In the genomic region with DNA sequence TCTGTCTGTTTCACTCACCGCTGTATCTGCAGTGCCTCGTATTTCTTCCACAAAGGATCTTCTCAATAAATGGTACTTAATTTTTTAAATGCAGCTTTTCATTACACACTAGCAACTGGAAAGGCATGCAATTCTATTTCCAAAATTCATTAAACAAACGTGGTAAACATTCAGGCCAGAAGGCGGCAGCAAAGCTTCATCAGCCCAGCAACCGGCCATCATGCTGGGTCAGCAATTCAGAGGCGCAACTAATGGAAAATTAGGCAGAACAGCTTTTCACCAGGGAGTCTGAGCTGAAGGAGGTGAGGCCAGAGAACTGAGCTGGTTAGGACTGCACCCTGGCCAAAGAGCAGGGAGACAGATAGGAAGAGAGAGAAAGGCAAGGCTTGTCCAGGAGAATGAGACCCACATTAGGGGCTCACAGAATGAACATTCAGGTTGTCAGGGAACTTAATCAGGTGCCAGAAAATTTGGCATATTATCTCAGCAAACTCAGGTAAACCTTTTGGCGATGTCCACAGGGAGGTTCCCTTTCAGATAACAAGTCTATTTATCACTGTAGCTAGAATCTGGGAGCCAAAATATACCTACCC, we compare ENCODE assay signal across 8 cellular contexts. TPM values are rescaled to one million over a fixed set of nuclear protein-coding genes. Genes with fewer than 3 reads are reported as not detected.
DNase-seq lines count a peak whose midpoint lies in the region; ATAC-seq and TF ChIP-seq lines count a peak whose summit lies in the region.

No MANE protein-coding gene starts in this region.

- H3K79me1 ChIP-seq in neuronal stem cell (ENCODE audit: low read depth, low read length), result no peaks in the 10 kb centered on the region

- no peak overlapping the region for H2BK120ac ChIP-seq in neuronal stem cell (ENCODE audit: low read depth, low read length)

- no peaks in the 10 kb centered on the region for H3K27me3 ChIP-seq in neuronal stem cell (ENCODE audit: control insufficient read depth in 3 of 3, insufficient read depth in 3 of 3, low read depth in 1 of 3, low read length in 3 of 3)

- no peak overlapping the region for H3K4me2 ChIP-seq in neuronal stem cell (ENCODE audit: insufficient read depth, low read length, poor library complexity, severe bottlenecking)

- H3K36me3 ChIP-seq in neuronal stem cell (replicated peaks in 1 of 2; ENCODE audit: control insufficient read depth in 2 of 2, insufficient read depth in 2 of 2, low read length in 2 of 2), result no peaks in the 10 kb centered on the region

- no peak overlapping the region for H3K9ac ChIP-seq in neuronal stem cell (ENCODE audit: low read depth, low read length, poor library complexity)

- no peaks in the 10 kb centered on the region for H3K36me3 Mint-ChIP-seq in effector memory CD8-positive, alpha-beta T cell (ENCODE audit: insufficient read depth)

- H3K23ac ChIP-seq in neuronal stem cell (ENCODE audit: low read depth, low read length, poor library complexity), result no peak overlapping the region

- H3K4me1 ChIP-seq in neuronal stem cell (ENCODE audit: control insufficient read depth in 2 of 2, insufficient read depth in 1 of 2, low read depth in 1 of 2, low read length in 2 of 2), result no peaks in the 10 kb centered on the region

- peak overlapping the region; percentile 19 for H2AFZ ChIP-seq in neuronal stem cell (ENCODE audit: low read length)

- no peak overlapping the region for H2BK15ac ChIP-seq in neuronal stem cell (ENCODE audit: low read length)

- no peak overlapping the region for H3K18ac ChIP-seq in neuronal stem cell (ENCODE audit: low read length)

- H3K9me3 ChIP-seq in neuronal stem cell (replicated peaks in 1 of 2; ENCODE audit: control insufficient read depth in 2 of 2, insufficient read depth in 1 of 2, low read depth in 1 of 2, low read length in 2 of 2), result peaks cover 0 to 4% of the 10 kb centered on the region in 2 donors

- no peak overlapping the region for H2BK5ac ChIP-seq in neuronal stem cell (ENCODE audit: low read length)

- no peak overlapping the region for H3K4ac ChIP-seq in neuronal stem cell (ENCODE audit: low read length)

- no peak overlapping the region for H3K4me3 Mint-ChIP-seq in effector memory CD8-positive, alpha-beta T cell

- POLR2A ChIA-PET in RWPE1 (lab: Yijun Ruan, JAX; ENCODE audit: low non-redundant PET), result no interaction called here

- CTCF ChIA-PET in RWPE1 (lab: Yijun Ruan, JAX), result interaction anchor here (0.5 to 1.8 kb wide), 24 partner anchors 9 to 747 kb away, joined by 3 to 18 read pairs (median 4); no protein-coding TSS in a partner anchor

- H3K27me3 Mint-ChIP-seq in effector memory CD8-positive, alpha-beta T cell, result no peaks in the 10 kb centered on the region

- no peak overlapping the region for H4K8ac ChIP-seq in neuronal stem cell (ENCODE audit: low read depth, low read length)

- H3K9me3 Mint-ChIP-seq in effector memory CD8-positive, alpha-beta T cell, result peaks cover 2 to 7% of the 10 kb centered on the region in 2 donors

- no peak overlapping the region for H3K4me3 ChIP-seq in fibroblast of mammary gland (ENCODE audit: control insufficient read depth, low read depth, low read length)
- no peak overlapping the region for H3K4me3 ChIP-seq in neuronal stem cell (ENCODE audit: low read length in 2 of 2)

- no peak overlapping the region for H3K27ac ChIP-seq in RWPE1
- H3K27ac ChIP-seq in neuronal stem cell (replicated peaks; ENCODE audit: low read length), result no peak overlapping the region

- TF ChIP-seq CTCF in RWPE1 (conservative IDR thresholded peaks at IDR 0.05; ENCODE audit: low read depth) (peak; percentile 88), fibroblast of mammary gland (conservative IDR thresholded peaks at IDR 0.05; ENCODE audit: control insufficient read depth, insufficient read depth, low read depth, low read length) (peak; percentile 83)

- H3K27ac Mint-ChIP-seq in effector memory CD8-positive, alpha-beta T cell, result no peak overlapping the region

- H2BK12ac ChIP-seq in neuronal stem cell (ENCODE audit: low read length), result no peak overlapping the region

- H3K14ac ChIP-seq in neuronal stem cell (ENCODE audit: low read length), result no peak overlapping the region

- peak; percentile 52 for ATAC-seq in HG03175 (IDR thresholded peaks at IDR 0.05; ENCODE audit: unreplicated experiment)
- ATAC-seq in effector memory CD8-positive, alpha-beta T cell (replicated peaks), result no peak

- H3K4me1 Mint-ChIP-seq in effector memory CD8-positive, alpha-beta T cell (ENCODE audit: low read depth in 2 of 2), result no peaks in the 10 kb centered on the region

- H4K91ac ChIP-seq in neuronal stem cell (ENCODE audit: low read depth, low read length, poor library complexity), result no peak overlapping the region

- WGBS in neuronal stem cell (ENCODE audit: extremely low coverage in 2 of 2, insufficient read length in 2 of 2, insufficient replicate concordance in 1 of 2), 2 donors, result no CpG with 5 or more reads among the region's 7 CpGs

- H2AK5ac ChIP-seq in neuronal stem cell (ENCODE audit: low read depth, low read length), result no peak overlapping the region

- peak; percentile 20 for DNase-seq in NCI-H510A treated with DMSO at 0.1 percent for 48 hours (lab: John Stamatoyannopoulos, UW)
- DNase-seq in NCI-H510A (lab: John Stamatoyannopoulos, UW), result no peak
- peak; percentile 62 for DNase-seq in RWPE1 (ENCODE audit: low spot score)
- peak; percentile 54 for DNase-seq in fibroblast of mammary gland (ENCODE audit: low read depth)
- peak; percentile 51 for DNase-seq in neuronal stem cell (ENCODE audit: low spot score)
- DNase-seq in effector memory CD8-positive, alpha-beta T cell, result no peak
- no peak for DNase-seq in GM19240 (ENCODE audit: insufficient read length, low spot score)

RNA-seq across cellular contexts. Expression of a gene that starts 17.7 kb away (rescaled TPM):
- 2.9 TPM for polyA plus RNA-seq in neuronal stem cell (2013, experiment 1 of 2)
- polyA plus RNA-seq in neuronal stem cell (2013, experiment 2 of 2), result 3.1 TPM

Comparison
In these comparisons a context has a peak if more than half of its experiments do, and no peak if none do; other contexts are left out.
1. DNase-seq: peak in NCI-H510A treated with DMSO at 0.1 percent for 48 hours (single experiment), RWPE1 (single experiment), fibroblast of mammary gland (single experiment) and neuronal stem cell (single experiment); none in NCI-H510A (single experiment), effector memory CD8-positive, alpha-beta T cell (0 of 3) and GM19240 (single experiment).